In the genomic region with DNA sequence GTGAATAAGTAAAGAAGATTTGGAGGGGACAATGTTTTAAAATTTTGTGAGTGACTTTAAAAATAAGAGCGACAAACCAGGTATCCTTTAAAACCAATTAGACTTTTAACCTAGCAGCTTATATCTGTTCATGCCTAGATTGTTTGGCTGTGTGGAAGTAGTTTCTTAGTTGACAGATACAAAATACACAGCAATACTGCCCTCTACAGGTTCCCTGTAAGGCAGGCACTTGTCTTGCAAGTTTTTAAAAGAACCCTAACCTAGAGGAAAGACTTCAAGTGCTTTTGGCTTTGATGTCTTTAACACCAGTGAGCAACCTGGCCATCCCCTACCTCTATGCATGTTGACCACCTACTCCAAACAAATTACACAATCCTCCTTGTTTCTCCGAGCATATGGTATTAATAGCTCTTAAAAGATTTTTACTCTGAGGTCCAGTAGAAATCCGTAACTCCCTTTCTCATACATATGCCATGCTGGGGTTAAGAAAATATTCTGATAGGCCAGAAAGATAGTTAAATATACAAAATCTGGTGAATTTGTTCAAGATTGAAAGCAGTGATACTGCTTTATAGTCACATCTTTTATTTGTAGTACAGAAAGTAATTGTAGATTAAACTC, we compare ENCODE assay signal across 8 cellular contexts.
A peak's percentile ranks its signal among the peaks of the same experiment; 100 is the strongest.
DNase-seq lines count a peak whose midpoint lies in the region; ATAC-seq and TF ChIP-seq lines count a peak whose summit lies in the region.

No MANE protein-coding gene starts in this region.

- ATAC-seq in HG03159 (IDR thresholded peaks at IDR 0.05; ENCODE audit: unreplicated experiment) = peak; percentile 68

- no peaks in the 10 kb centered on the region for H3K27me3 Mint-ChIP-seq in glutamatergic neuron (ENCODE audit: unreplicated experiment)

- no peak overlapping the region for H3K27ac ChIP-seq in VCaP

- peaks cover 1% of the 10 kb centered on the region for H3K4me1 Mint-ChIP-seq in glutamatergic neuron (ENCODE audit: low read depth, unreplicated experiment)

- no peaks in the 10 kb centered on the region for H3K36me3 Mint-ChIP-seq in glutamatergic neuron (ENCODE audit: unreplicated experiment)

- peak; percentile 57 for DNase-seq in COLO829 (ENCODE audit: low spot score)
- peak; percentile 14 for DNase-seq in GM19238 (ENCODE audit: insufficient read length, low spot score)
- DNase-seq in NCI-H2107 treated with DMSO at 0.1 percent for 48 hours (lab: John Stamatoyannopoulos, UW; ENCODE audit: unreplicated experiment) = peak; percentile 61
- DNase-seq in glutamatergic neuron = no peak
- peak; percentile 46 for DNase-seq in pulmonary artery endothelial cell (ENCODE audit: low read depth, low spot score)
- DNase-seq in stimulated activated CD8-positive, alpha-beta memory T cell treated with anti-CD3 and anti-CD28 coated beads, Interleukin-4, amount 100 ng/mL, for 48 hours = no peak

- no peak overlapping the region for H3K4me3 Mint-ChIP-seq in glutamatergic neuron (ENCODE audit: unreplicated experiment)

- peaks cover under 1% of the 10 kb centered on the region for H3K9me3 Mint-ChIP-seq in glutamatergic neuron (ENCODE audit: unreplicated experiment)

- H3K27ac Mint-ChIP-seq in glutamatergic neuron (ENCODE audit: unreplicated experiment) = no peak overlapping the region

- TF ChIP-seq CTCF in VCaP (conservative IDR thresholded peaks at IDR 0.05) (peak; percentile 91), glutamatergic neuron (IDR thresholded peaks at IDR 0.05; ENCODE audit: partially characterized antibody, unreplicated experiment) (peak; percentile 78)

Comparison
In these comparisons a context has a peak if more than half of its experiments do, and no peak if none do; other contexts are left out.
1. DNase-seq: peak in COLO829 (single experiment), GM19238 (single experiment), NCI-H2107 treated with DMSO at 0.1 percent for 48 hours (single experiment) and pulmonary artery endothelial cell (single experiment); none in glutamatergic neuron (single experiment) and stimulated activated CD8-positive, alpha-beta memory T cell treated with anti-CD3 and anti-CD28 coated beads, Interleukin-4, amount 100 ng/mL, for 48 hours (single experiment).